ENCODE assay signal across 1 cellular context in the genomic region with DNA sequence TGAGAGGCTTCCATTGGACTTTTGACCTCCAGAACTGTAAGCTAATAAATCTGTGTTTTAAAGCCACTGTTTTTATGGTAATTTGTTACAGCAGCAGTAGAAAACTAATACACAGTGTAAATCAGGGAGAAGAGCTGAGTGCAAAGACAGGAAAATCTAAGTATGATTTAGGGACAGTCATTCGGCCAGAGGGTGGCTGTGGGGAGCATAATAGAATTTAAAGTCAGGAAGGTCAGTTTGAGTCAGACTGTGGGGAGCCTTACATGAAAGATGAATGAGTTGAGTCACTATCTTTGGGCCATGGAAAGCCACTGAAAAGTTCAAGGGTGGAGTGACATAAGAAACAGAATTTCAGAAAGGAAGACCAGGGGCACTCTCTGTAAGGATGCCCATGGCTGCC.
TF ChIP-seq lines count a peak whose summit lies in the region.

No MANE protein-coding gene starts in this region.

TF ChIP-seq in GM23338, 12 proteins besides CTCF, POLR2A, EP300 and RAD21 (continued from another document):
- TF ChIP-seq, protein P1, sequence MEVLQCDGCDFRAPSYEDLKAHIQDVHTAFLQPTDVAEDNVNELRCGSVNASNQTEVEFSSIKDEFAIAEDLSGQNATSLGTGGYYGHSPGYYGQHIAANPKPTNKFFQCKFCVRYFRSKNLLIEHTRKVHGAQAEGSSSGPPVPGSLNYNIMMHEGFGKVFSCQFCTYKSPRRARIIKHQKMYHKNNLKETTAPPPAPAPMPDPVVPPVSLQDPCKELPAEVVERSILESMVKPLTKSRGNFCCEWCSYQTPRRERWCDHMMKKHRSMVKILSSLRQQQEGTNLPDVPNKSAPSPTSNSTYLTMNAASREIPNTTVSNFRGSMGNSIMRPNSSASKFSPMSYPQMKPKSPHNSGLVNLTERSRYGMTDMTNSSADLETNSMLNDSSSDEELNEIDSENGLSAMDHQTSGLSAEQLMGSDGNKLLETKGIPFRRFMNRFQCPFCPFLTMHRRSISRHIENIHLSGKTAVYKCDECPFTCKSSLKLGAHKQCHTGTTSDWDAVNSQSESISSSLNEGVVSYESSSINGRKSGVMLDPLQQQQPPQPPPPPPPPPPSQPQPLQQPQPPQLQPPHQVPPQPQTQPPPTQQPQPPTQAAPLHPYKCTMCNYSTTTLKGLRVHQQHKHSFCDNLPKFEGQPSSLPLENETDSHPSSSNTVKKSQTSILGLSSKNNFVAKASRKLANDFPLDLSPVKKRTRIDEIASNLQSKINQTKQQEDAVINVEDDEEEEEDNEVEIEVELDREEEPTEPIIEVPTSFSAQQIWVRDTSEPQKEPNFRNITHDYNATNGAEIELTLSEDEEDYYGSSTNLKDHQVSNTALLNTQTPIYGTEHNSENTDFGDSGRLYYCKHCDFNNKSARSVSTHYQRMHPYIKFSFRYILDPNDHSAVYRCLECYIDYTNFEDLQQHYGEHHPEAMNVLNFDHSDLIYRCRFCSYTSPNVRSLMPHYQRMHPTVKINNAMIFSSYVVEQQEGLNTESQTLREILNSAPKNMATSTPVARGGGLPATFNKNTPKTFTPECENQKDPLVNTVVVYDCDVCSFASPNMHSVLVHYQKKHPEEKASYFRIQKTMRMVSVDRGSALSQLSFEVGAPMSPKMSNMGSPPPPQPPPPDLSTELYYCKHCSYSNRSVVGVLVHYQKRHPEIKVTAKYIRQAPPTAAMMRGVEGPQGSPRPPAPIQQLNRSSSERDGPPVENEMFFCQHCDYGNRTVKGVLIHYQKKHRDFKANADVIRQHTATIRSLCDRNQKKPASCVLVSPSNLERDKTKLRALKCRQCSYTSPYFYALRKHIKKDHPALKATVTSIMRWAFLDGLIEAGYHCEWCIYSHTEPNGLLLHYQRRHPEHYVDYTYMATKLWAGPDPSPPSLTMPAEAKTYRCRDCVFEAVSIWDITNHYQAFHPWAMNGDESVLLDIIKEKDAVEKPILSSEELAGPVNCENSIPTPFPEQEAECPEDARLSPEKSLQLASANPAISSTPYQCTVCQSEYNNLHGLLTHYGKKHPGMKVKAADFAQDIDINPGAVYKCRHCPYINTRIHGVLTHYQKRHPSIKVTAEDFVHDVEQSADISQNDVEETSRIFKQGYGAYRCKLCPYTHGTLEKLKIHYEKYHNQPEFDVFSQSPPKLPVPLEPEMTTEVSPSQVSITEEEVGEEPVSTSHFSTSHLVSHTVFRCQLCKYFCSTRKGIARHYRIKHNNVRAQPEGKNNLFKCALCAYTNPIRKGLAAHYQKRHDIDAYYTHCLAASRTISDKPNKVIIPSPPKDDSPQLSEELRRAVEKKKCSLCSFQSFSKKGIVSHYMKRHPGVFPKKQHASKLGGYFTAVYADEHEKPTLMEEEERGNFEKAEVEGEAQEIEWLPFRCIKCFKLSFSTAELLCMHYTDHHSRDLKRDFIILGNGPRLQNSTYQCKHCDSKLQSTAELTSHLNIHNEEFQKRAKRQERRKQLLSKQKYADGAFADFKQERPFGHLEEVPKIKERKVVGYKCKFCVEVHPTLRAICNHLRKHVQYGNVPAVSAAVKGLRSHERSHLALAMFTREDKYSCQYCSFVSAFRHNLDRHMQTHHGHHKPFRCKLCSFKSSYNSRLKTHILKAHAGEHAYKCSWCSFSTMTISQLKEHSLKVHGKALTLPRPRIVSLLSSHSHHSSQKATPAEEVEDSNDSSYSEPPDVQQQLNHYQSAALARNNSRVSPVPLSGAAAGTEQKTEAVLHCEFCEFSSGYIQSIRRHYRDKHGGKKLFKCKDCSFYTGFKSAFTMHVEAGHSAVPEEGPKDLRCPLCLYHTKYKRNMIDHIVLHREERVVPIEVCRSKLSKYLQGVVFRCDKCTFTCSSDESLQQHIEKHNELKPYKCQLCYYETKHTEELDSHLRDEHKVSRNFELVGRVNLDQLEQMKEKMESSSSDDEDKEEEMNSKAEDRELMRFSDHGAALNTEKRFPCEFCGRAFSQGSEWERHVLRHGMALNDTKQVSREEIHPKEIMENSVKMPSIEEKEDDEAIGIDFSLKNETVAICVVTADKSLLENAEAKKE (CRISPR knock-in tag; IDR thresholded peaks at IDR 0.05) = no peak
- TF ChIP-seq STAT1 (IDR thresholded peaks at IDR 0.05; ENCODE audit: unreplicated experiment) (no peak), EZH2 (IDR thresholded peaks at IDR 0.05; ENCODE audit: low read depth, unreplicated experiment) (no peak), EZH2phosphoT487 (IDR thresholded peaks at IDR 0.05; ENCODE audit: unreplicated experiment) (no peak), ZNF114 (CRISPR knock-in tag; IDR thresholded peaks at IDR 0.05) (no peak)
- TF ChIP-seq, protein P2, sequence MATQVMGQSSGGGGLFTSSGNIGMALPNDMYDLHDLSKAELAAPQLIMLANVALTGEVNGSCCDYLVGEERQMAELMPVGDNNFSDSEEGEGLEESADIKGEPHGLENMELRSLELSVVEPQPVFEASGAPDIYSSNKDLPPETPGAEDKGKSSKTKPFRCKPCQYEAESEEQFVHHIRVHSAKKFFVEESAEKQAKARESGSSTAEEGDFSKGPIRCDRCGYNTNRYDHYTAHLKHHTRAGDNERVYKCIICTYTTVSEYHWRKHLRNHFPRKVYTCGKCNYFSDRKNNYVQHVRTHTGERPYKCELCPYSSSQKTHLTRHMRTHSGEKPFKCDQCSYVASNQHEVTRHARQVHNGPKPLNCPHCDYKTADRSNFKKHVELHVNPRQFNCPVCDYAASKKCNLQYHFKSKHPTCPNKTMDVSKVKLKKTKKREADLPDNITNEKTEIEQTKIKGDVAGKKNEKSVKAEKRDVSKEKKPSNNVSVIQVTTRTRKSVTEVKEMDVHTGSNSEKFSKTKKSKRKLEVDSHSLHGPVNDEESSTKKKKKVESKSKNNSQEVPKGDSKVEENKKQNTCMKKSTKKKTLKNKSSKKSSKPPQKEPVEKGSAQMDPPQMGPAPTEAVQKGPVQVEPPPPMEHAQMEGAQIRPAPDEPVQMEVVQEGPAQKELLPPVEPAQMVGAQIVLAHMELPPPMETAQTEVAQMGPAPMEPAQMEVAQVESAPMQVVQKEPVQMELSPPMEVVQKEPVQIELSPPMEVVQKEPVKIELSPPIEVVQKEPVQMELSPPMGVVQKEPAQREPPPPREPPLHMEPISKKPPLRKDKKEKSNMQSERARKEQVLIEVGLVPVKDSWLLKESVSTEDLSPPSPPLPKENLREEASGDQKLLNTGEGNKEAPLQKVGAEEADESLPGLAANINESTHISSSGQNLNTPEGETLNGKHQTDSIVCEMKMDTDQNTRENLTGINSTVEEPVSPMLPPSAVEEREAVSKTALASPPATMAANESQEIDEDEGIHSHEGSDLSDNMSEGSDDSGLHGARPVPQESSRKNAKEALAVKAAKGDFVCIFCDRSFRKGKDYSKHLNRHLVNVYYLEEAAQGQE (IDR thresholded peaks at IDR 0.05; ENCODE audit: unreplicated experiment) = no peak
- TF ChIP-seq, protein P3, sequence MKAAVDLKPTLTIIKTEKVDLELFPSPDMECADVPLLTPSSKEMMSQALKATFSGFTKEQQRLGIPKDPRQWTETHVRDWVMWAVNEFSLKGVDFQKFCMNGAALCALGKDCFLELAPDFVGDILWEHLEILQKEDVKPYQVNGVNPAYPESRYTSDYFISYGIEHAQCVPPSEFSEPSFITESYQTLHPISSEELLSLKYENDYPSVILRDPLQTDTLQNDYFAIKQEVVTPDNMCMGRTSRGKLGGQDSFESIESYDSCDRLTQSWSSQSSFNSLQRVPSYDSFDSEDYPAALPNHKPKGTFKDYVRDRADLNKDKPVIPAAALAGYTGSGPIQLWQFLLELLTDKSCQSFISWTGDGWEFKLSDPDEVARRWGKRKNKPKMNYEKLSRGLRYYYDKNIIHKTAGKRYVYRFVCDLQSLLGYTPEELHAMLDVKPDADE (IDR thresholded peaks at IDR 0.05) = no peak
